Comparison of ENCODE assay signal across 15 cellular contexts in the genomic region with DNA sequence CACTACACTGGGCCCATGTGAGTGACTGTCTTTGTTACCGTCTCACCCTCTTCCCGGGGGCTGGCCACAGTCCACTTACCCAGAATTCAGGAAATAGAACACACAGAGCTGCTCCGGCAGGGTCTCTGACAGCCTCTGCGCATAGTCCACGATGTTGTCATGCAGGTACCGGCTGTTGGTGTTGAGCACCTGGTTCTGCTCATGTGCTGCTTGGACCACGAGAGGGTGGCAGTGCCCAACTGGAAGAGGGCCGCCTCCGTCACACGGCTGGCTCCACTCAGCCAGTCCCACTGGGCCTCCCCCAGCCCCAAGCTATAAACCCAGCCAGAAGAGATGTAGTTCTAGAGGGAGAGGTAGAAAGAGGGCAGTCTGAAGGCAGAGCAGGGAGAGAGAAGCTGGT. TPM values are rescaled to one million over a fixed set of nuclear protein-coding genes. Genes with fewer than 3 reads are reported as not detected.
DNase-seq lines count a peak whose midpoint lies in the region; ATAC-seq, FAIRE-seq and TF ChIP-seq lines count a peak whose summit lies in the region.
"Had no signal": no experiment of that assay in that cellular context is flagged by ENCODE, and none has a peak within 500 bp of the region (broad histone marks: within the 10 kb centered on the region; RNA-seq: fewer than 3 reads in every experiment).

No MANE protein-coding gene starts in this region.

- DNase-seq in DND-41 = no peak
- DNase-seq in central memory CD8-positive, alpha-beta T cell (ENCODE audit: low spot score in 2 of 2) = no peak
- DNase-seq in neural crest cell (ENCODE audit: low read depth, low spot score) = no peak
- DNase-seq in MV-4-11 (lab: John Stamatoyannopoulos, UW) = no peak
- no peak for DNase-seq in stomach
- no peak for DNase-seq in H54 (ENCODE audit: insufficient read length, low spot score)
- DNase-seq: NCI-H1048, SIG-M5, sigmoid colon had no signal

- H3K9ac ChIP-seq in DND-41 (ENCODE audit: low read depth, low read length) = no peak overlapping the region
- H3K9ac ChIP-seq in OCI-LY1 (ENCODE audit: low read length) = peak overlapping the region; percentile 99; the same call in 1 of the 2 replicates

- TF ChIP-seq POLR2A in stomach (IDR thresholded peaks at IDR 0.05) (no peak), H54 (IDR thresholded peaks at IDR 0.05; ENCODE audit: low read depth, low read length) (no peak)

- H4K20me1 ChIP-seq in DND-41 (ENCODE audit: insufficient read depth, low read length) (peaks cover 51% of the 10 kb centered on the region), OCI-LY1 (ENCODE audit: insufficient read depth, low read length) (no peaks in the 10 kb centered on the region)

- peaks cover 59% of the 10 kb centered on the region for H3K4me1 Mint-ChIP-seq in central memory CD8-positive, alpha-beta T cell
- H3K4me1 Mint-ChIP-seq in neural crest cell = peaks cover 22% of the 10 kb centered on the region

- H2AFZ ChIP-seq in DND-41 (ENCODE audit: low read depth, low read length) (no peak overlapping the region), OCI-LY1 (ENCODE audit: low read length) (no peak overlapping the region)

- H3K4me1 ChIP-seq in DND-41 (ENCODE audit: insufficient read depth, low read length) = peaks cover 33% of the 10 kb centered on the region
- peaks cover 20% of the 10 kb centered on the region for H3K4me1 ChIP-seq in OCI-LY1 (ENCODE audit: insufficient read depth, low read length, severe bottlenecking)
- peaks cover 11 to 64% (median 37%) of the 10 kb centered on the region in 4 donors for H3K4me1 ChIP-seq in stomach

- H3K9me3 Mint-ChIP-seq in central memory CD8-positive, alpha-beta T cell = no peaks in the 10 kb centered on the region
- no peaks in the 10 kb centered on the region for H3K9me3 Mint-ChIP-seq in neural crest cell

- H3K36me3 ChIP-seq in DND-41 (ENCODE audit: insufficient read depth, low read length) = peaks cover 70% of the 10 kb centered on the region
- peaks cover 60% of the 10 kb centered on the region for H3K36me3 ChIP-seq in OCI-LY1 (ENCODE audit: insufficient read depth, low read length)
- peaks cover 33 to 66% (median 57%) of the 10 kb centered on the region in 4 donors for H3K36me3 ChIP-seq in stomach

- H3K27ac ChIP-seq in DND-41 (ENCODE audit: low read length) (no peak overlapping the region), OCI-LY1 (ENCODE audit: low read depth, low read length, poor library complexity, severe bottlenecking) (no peak overlapping the region), stomach (no peak overlapping the region)
- H3K27ac ChIP-seq: coronary artery, sigmoid colon had no signal

- H3K9me3 ChIP-seq in DND-41 (ENCODE audit: insufficient read depth, low read length, severe bottlenecking) (no peaks in the 10 kb centered on the region), OCI-LY1 (ENCODE audit: low read length) (no peaks in the 10 kb centered on the region), stomach (no peaks in the 10 kb centered on the region)
- H3K9me3 ChIP-seq: sigmoid colon had no signal

- intact Hi-C loops in stomach (cut with DNase I; ENCODE audit: low total_unique reads) = no loop called here

- no peak for FAIRE-seq in H54 (lab: Jason Lieb, UNC)
- FAIRE-seq: D721Med had no signal

- H3K36me3 Mint-ChIP-seq in central memory CD8-positive, alpha-beta T cell (ENCODE audit: insufficient read depth) = peaks cover 31% of the 10 kb centered on the region
- H3K36me3 Mint-ChIP-seq in neural crest cell (ENCODE audit: low read depth) = peaks cover 31% of the 10 kb centered on the region

- 92 to 94% (median 93%) methylated on average over 10 of the region's 10 CpGs for WGBS in stomach, 5 donors

- H3K79me2 ChIP-seq in DND-41 (ENCODE audit: insufficient read depth, low read length) = peaks cover 45% of the 10 kb centered on the region
- H3K79me2 ChIP-seq in OCI-LY1 (ENCODE audit: insufficient read depth, low read length) = peaks cover 7% of the 10 kb centered on the region

- H3K4me2 ChIP-seq in DND-41 (ENCODE audit: insufficient read depth, low read length) (peak overlapping the region; percentile 20), OCI-LY1 (ENCODE audit: low read length) (peak overlapping the region; percentile 94; the same call in 1 of the 2 replicates)

- no peaks in the 10 kb centered on the region for H3K9me2 ChIP-seq in OCI-LY1 (ENCODE audit: low read depth, low read length)

- no peaks in the 10 kb centered on the region for H3K27me3 Mint-ChIP-seq in central memory CD8-positive, alpha-beta T cell
- peaks cover under 1% of the 10 kb centered on the region for H3K27me3 Mint-ChIP-seq in neural crest cell (ENCODE audit: low read depth)

- no peak overlapping the region for H3K4me3 ChIP-seq in DND-41 (ENCODE audit: low read depth in 1 of 2, low read length in 2 of 2)
- H3K4me3 ChIP-seq in OCI-LY1 (ENCODE audit: low read depth, low read length, poor library complexity, severe bottlenecking) = no peak overlapping the region
- peak overlapping the region in 1 of 4 donors; percentile 87 for H3K4me3 ChIP-seq in stomach
- H3K4me3 ChIP-seq: sigmoid colon had no signal

- TF ChIP-seq EP300 in stomach (IDR thresholded peaks at IDR 0.05) = no peak

- ATAC-seq in DND-41 (ENCODE audit: insufficient read depth, low read depth) (no peak), HG02852 (IDR thresholded peaks at IDR 0.05; ENCODE audit: unreplicated experiment) (no peak)
- ATAC-seq in central memory CD8-positive, alpha-beta T cell (replicated peaks; ENCODE audit: extremely low read depth, poor library complexity, severe bottlenecking) = no peak

- H3K4me3 Mint-ChIP-seq in central memory CD8-positive, alpha-beta T cell = peak overlapping the region; percentile 76
- H3K4me3 Mint-ChIP-seq in neural crest cell = peak overlapping the region; percentile 84

- TF ChIP-seq CTCF in DND-41 (IDR thresholded peaks at IDR 0.05; ENCODE audit: borderline replicate concordance, extremely low read depth, low read length, poor library complexity, severe bottlenecking) (no peak), OCI-LY1 (IDR thresholded peaks at IDR 0.05; ENCODE audit: low read length) (no peak), neural crest cell (conservative IDR thresholded peaks at IDR 0.05) (no peak), stomach (IDR thresholded peaks at IDR 0.05) (no peak)

- H3K27me3 ChIP-seq in DND-41 (ENCODE audit: insufficient read depth, low read length, poor library complexity) (no peaks in the 10 kb centered on the region), OCI-LY1 (ENCODE audit: insufficient read depth, low read length) (no peaks in the 10 kb centered on the region), stomach (no peaks in the 10 kb centered on the region)
- H3K27me3 ChIP-seq: sigmoid colon had no signal

- peak overlapping the region; percentile 72 for H3K27ac Mint-ChIP-seq in central memory CD8-positive, alpha-beta T cell (ENCODE audit: low read depth)
- H3K27ac Mint-ChIP-seq in neural crest cell (ENCODE audit: unreplicated experiment) = no peak overlapping the region

- 0 out of 2 replicates have a peak, but pooled peaks cover 3% of the 10 kb centered on the region for H3F3A ChIP-seq in OCI-LY1 (ENCODE audit: insufficient read depth, low read length)

RNA-seq across cellular contexts. Expression of a gene that starts 2.7 kb away (rescaled TPM):
- 53.9 and 55.7 TPM in 2 replicates for total RNA-seq in neural crest cell
- 100 to 1,000 TPM in 2 of 5 donors, 10 to 100 TPM in 3; 32.1 to 262 (median 56.2) TPM for total RNA-seq in stomach
- polyA plus RNA-seq in stomach = 10 to 100 TPM; 22.9 to 38.3 (median 25.9) TPM

RNA-seq across cellular contexts. Expression of a gene that starts 25.5 kb away (rescaled TPM):
- total RNA-seq in neural crest cell (464 and 466 TPM in 2 replicates), stomach (100 to 1,000 TPM in 2 of 5 donors, 10 to 100 TPM in 3; 25.1 to 327 (median 92.9) TPM)
- 100 to 1,000 TPM; 115 to 139 (median 117) TPM for polyA plus RNA-seq in stomach

RNA-seq across cellular contexts. Expression of a gene that starts 42.7 kb away (rescaled TPM):
- total RNA-seq in neural crest cell (not detected in 2 replicates), stomach (not detected)
- not detected for polyA plus RNA-seq in stomach
- total RNA-seq: HT1080, NCI-H460, sigmoid colon had no signal
